Comparison of ENCODE assay signal across 8 cellular contexts in genomic region chr13:36282818-36283432, GRCh38. TPM values are rescaled to one million over a fixed set of nuclear protein-coding genes. Genes with fewer than 3 reads are reported as not detected.
DNase-seq lines count a peak whose midpoint lies in the region; ATAC-seq and TF ChIP-seq lines count a peak whose summit lies in the region.

No MANE protein-coding gene starts in this region.

- TF ChIP-seq CTCF in A673 (conservative IDR thresholded peaks at IDR 0.05; ENCODE audit: low read depth, low read length) (peak; percentile 86), GM12873 (IDR thresholded peaks at IDR 0.05; ENCODE audit: insufficient read depth, low read depth, low read length, missing control alignments) (peak; percentile 64), endodermal cell (conservative IDR thresholded peaks at IDR 0.05) (peak; percentile 93), nephron (IDR thresholded peaks at IDR 0.05; ENCODE audit: unreplicated experiment in 3 of 3) (peak; percentile 78 to 89 (median 84))

- H3K4me1 Mint-ChIP-seq in endodermal cell, result peaks cover 2% of the 10 kb centered on the region
- H3K4me1 Mint-ChIP-seq in nephron, result no peaks in the 10 kb centered on the region
- H3K4me1 Mint-ChIP-seq in activated CD4-positive, alpha-beta memory T cell treated with anti-CD3 and anti-CD28 coated beads, Interleukin-2, amount 10 ng/mL, durations not matched to agents 7 days and 5 days, result no peaks in the 10 kb centered on the region

- POLR2A ChIA-PET in A673 (lab: Charles Lee; ENCODE audit: low non-redundant PET), result interaction anchor here (0.6 kb wide), 1 partner anchor 192 kb away, joined by 3 read pairs; no protein-coding TSS in a partner anchor
- POLR2A ChIA-PET in activated CD4-positive, alpha-beta memory T cell treated with anti-CD3 and anti-CD28 coated beads, Interleukin-2, amount 10 ng/mL, durations not matched to agents 7 days and 5 days (lab: Charles Lee), result no interaction called here

- H3K4me3 ChIP-seq in A673 (ENCODE audit: low read depth, low read length, poor library complexity, severe bottlenecking), result no peak overlapping the region
- no peak overlapping the region for H3K4me3 ChIP-seq in endodermal cell (ENCODE audit: low read length)

- WGBS in endodermal cell (ENCODE audit: insufficient coverage in 1 of 2, insufficient read length in 1 of 2), 2 experiments, result 57% methylated on average over 5 to 6 of the region's 6 CpGs

- intact Hi-C loops in A673 (cut with micrococcal nuclease; ENCODE audit: unreplicated experiment), result loop anchor here (2.0 to 10.0 kb wide), 6 partner anchors 114 to 1322 kb away; no protein-coding TSS in a partner anchor

- H3K27me3 ChIP-seq in A673 (replicated peaks; ENCODE audit: insufficient read depth, low read depth, low read length, poor library complexity) (no peaks in the 10 kb centered on the region), endodermal cell (ENCODE audit: control insufficient read depth, insufficient read depth, low read length, poor library complexity, severe bottlenecking) (no peaks in the 10 kb centered on the region)

- no peak for ATAC-seq in HG03432 (IDR thresholded peaks at IDR 0.05; ENCODE audit: unreplicated experiment)

- H3K27ac Mint-ChIP-seq in endodermal cell, result no peak overlapping the region
- H3K27ac Mint-ChIP-seq in nephron, result no peak overlapping the region
- H3K27ac Mint-ChIP-seq in activated CD4-positive, alpha-beta memory T cell treated with anti-CD3 and anti-CD28 coated beads, Interleukin-2, amount 10 ng/mL, durations not matched to agents 7 days and 5 days, result no peak overlapping the region

- H3K27ac ChIP-seq in A673 (ENCODE audit: low read depth, low read length, poor library complexity, severe bottlenecking) (no peak overlapping the region), endodermal cell (ENCODE audit: low read depth, low read length) (no peak overlapping the region)

- peaks cover 6% of the 10 kb centered on the region for H3K9me3 ChIP-seq in A673 (ENCODE audit: low read depth, low read length, poor library complexity, severe bottlenecking)
- H3K9me3 ChIP-seq in endodermal cell (ENCODE audit: control insufficient read depth, low read length), result peaks cover 29% of the 10 kb centered on the region

- H3K9ac ChIP-seq in endodermal cell (ENCODE audit: extremely low read depth, low read length, poor library complexity, severe bottlenecking), result no peak overlapping the region

- H3K36me3 ChIP-seq in A673 (ENCODE audit: insufficient read depth, low read length, poor library complexity, severe bottlenecking), result no peaks in the 10 kb centered on the region
- no peaks in the 10 kb centered on the region for H3K36me3 ChIP-seq in endodermal cell (ENCODE audit: control insufficient read depth, insufficient read depth, low read length)

- no TSS peak for BruUV-seq in A673 (replicated peaks; lab: Mats Ljungman, UMichigan)

- CTCF ChIA-PET in A673 (lab: Charles Lee), result interaction anchor here (0.6 to 1.3 kb wide), 14 partner anchors 14 to 698 kb away, joined by 3 to 9 read pairs (median 4); no protein-coding TSS in a partner anchor
- CTCF ChIA-PET in activated CD4-positive, alpha-beta memory T cell treated with anti-CD3 and anti-CD28 coated beads, Interleukin-2, amount 10 ng/mL, durations not matched to agents 7 days and 5 days (lab: Charles Lee), result interaction anchor here (0.7 to 2.4 kb wide), 12 partner anchors 9 to 453 kb away, joined by 3 to 5 read pairs (median 4); partner anchors contain the start of gene SPART

- H3K36me3 Mint-ChIP-seq in endodermal cell (ENCODE audit: low read depth) (peaks cover 19% of the 10 kb centered on the region), nephron (ENCODE audit: low read depth) (no peaks in the 10 kb centered on the region)
- no peaks in the 10 kb centered on the region for H3K36me3 Mint-ChIP-seq in activated CD4-positive, alpha-beta memory T cell treated with anti-CD3 and anti-CD28 coated beads, Interleukin-2, amount 10 ng/mL, durations not matched to agents 7 days and 5 days (ENCODE audit: low read depth)

- H3K4me1 ChIP-seq in A673 (ENCODE audit: insufficient read depth, low read length, poor library complexity, severe bottlenecking), result peaks cover 15% of the 10 kb centered on the region
- H3K4me1 ChIP-seq in endodermal cell (ENCODE audit: control insufficient read depth, insufficient read depth, low read length), result no peaks in the 10 kb centered on the region

- H3K9me3 Mint-ChIP-seq in endodermal cell (peaks cover 25% of the 10 kb centered on the region), nephron (peaks cover 5% of the 10 kb centered on the region)
- H3K9me3 Mint-ChIP-seq in activated CD4-positive, alpha-beta memory T cell treated with anti-CD3 and anti-CD28 coated beads, Interleukin-2, amount 10 ng/mL, durations not matched to agents 7 days and 5 days, result no peaks in the 10 kb centered on the region

- H3K27me3 Mint-ChIP-seq in endodermal cell (ENCODE audit: insufficient read depth) (no peaks in the 10 kb centered on the region), nephron (ENCODE audit: low read depth) (no peaks in the 10 kb centered on the region)
- H3K27me3 Mint-ChIP-seq in activated CD4-positive, alpha-beta memory T cell treated with anti-CD3 and anti-CD28 coated beads, Interleukin-2, amount 10 ng/mL, durations not matched to agents 7 days and 5 days, result peaks cover 3% of the 10 kb centered on the region

- DNase-seq in A673 (ENCODE audit: low spot score) (peak; percentile 71), NCI-H526 treated with DMSO at 0.1 percent for 48 hours (lab: John Stamatoyannopoulos, UW) (peak; percentile 55), endodermal cell (no peak), T1000 (lab: John Stamatoyannopoulos, UW) (no peak)
- DNase-seq in activated CD4-positive, alpha-beta memory T cell treated with anti-CD3 and anti-CD28 coated beads, Interleukin-2, amount 10 ng/mL, durations not matched to agents 7 days and 5 days, result no peak

- H3K4me3 Mint-ChIP-seq in endodermal cell (no peak overlapping the region), nephron (no peak overlapping the region)
- no peak overlapping the region for H3K4me3 Mint-ChIP-seq in activated CD4-positive, alpha-beta memory T cell treated with anti-CD3 and anti-CD28 coated beads, Interleukin-2, amount 10 ng/mL, durations not matched to agents 7 days and 5 days

RNA-seq across cellular contexts. Expression of gene CCDC169, which starts 14.7 kb away (rescaled TPM):
- total RNA-seq in A673 (2021) (14.3 and 14.5 TPM in 2 replicates), endodermal cell (10 to 100 TPM; 18.2 to 26.3 TPM)
- polyA plus RNA-seq in endodermal cell (2013, experiment 1 of 2), result 6.7 TPM
- polyA plus RNA-seq in endodermal cell (2013, experiment 2 of 2), result 5.4 TPM
- total RNA-seq in activated CD4-positive, alpha-beta memory T cell treated with anti-CD3 and anti-CD28 coated beads, Interleukin-2, amount 10 ng/mL, durations not matched to agents 7 days and 5 days, result under 1 TPM; 0.13 to 0.25 TPM

Comparison
In these comparisons a context has a peak if more than half of its experiments do, and no peak if none do; other contexts are left out.
1. DNase-seq: peak in A673 (single experiment) and NCI-H526 treated with DMSO at 0.1 percent for 48 hours (single experiment); none in endodermal cell (single experiment), T1000 (single experiment) and activated CD4-positive, alpha-beta memory T cell treated with anti-CD3 and anti-CD28 coated beads, Interleukin-2, amount 10 ng/mL, durations not matched to agents 7 days and 5 days (single experiment).
2. RNA of gene CCDC169, which starts 14.7 kb away (total RNA-seq): 18.2 to 26.3 TPM in endodermal cell and 14.3 to 14.5 TPM in A673; 0.13 to 0.25 TPM in activated CD4-positive, alpha-beta memory T cell treated with anti-CD3 and anti-CD28 coated beads, Interleukin-2, amount 10 ng/mL, durations not matched to agents 7 days and 5 days; every median in the first group is over 10 times any median in the second.
3. Peak in every context shown above with its lines, with median percentiles within 50 percentile points of each other: CTCF ChIP-seq.